ENCODE assay signal across 9 cellular contexts in the genomic region with DNA sequence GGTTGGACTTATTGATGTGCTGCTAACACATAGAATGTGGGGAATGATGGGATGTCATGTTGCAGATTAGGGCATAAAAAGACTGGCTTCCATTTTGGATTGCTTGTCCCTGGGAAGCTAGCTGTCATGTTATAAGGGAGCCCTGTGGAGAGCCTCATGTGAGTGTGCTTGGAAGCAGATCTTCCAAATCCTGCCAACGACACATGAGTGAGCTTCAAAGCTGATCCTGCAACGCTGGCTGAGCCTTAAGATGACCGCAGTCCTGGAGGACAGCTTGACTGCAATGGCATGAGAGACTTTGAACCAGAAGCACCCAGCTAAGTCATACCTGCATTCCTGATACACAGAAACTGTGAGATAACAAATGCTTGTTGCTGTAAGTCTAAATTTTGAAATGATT.
"Had no signal": no experiment of that assay in that cellular context is flagged by ENCODE, and none has a peak within 500 bp of the region (broad histone marks: within the 10 kb centered on the region; RNA-seq: fewer than 3 reads in every experiment).

No MANE protein-coding gene starts in this region.

- H3K27ac ChIP-seq: GM23248, HL-60, KMS-11 had no signal

- DNase-seq: GM23248, GOT3, H7, HFFc6, KBM-7 had no signal

- H3K9me3 ChIP-seq: HAP-1 had no signal

- H3K4me3 ChIP-seq: GM23248, HAP-1 had no signal

- ATAC-seq: HCT116 had no signal

- H3K36me3 ChIP-seq: HAP-1 had no signal
